In the genomic region with DNA sequence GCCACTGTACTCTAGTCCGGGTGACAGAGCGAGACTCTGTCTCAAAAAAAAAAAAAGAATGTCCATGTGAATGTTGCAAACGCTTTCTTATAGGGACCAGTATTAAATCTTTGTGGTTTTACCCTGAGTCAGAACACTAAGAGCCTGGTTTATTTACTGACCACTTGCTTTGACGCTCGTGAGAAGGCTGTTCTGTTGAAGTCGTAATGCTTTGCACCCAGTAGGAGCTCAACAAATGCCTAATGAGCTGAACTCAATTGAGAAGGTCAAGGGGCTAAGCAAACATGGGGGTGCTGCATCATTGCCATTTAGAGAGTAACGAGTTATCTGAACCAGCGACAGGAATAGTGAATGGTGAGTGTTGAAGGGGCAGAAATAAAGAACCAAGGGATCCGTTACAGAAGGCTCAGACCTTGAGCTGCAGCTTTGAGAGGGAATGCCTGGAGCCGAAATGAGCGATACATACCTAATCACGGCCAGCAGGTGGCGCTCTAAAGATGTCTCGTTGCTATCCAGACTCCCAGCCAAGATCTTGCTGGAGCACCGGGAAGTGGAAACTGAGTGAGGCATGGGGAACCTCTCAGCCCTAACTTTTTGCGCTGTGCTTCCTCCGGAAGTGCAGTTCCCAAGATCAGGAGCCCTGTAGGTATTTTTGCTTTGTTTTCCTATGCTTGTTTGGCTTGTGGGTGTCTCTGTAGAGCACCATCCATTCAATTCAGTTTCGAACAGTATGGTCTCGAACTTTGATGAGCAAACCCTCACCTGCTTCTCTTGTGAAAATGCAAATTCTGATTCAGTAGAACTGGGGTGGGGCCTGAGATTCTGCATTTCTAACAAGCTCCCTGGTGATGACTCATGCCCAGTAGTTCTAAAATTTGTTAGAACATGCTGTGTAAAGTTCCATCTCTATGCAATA, we compare ENCODE assay signal across 1 cellular context.
TF ChIP-seq lines count a peak whose summit lies in the region.

No MANE protein-coding gene starts in this region.

TF ChIP-seq in SK-N-SH, 30 proteins besides CTCF, POLR2A, EP300 and RAD21 (continued from another document):
- TF ChIP-seq, protein P1, sequence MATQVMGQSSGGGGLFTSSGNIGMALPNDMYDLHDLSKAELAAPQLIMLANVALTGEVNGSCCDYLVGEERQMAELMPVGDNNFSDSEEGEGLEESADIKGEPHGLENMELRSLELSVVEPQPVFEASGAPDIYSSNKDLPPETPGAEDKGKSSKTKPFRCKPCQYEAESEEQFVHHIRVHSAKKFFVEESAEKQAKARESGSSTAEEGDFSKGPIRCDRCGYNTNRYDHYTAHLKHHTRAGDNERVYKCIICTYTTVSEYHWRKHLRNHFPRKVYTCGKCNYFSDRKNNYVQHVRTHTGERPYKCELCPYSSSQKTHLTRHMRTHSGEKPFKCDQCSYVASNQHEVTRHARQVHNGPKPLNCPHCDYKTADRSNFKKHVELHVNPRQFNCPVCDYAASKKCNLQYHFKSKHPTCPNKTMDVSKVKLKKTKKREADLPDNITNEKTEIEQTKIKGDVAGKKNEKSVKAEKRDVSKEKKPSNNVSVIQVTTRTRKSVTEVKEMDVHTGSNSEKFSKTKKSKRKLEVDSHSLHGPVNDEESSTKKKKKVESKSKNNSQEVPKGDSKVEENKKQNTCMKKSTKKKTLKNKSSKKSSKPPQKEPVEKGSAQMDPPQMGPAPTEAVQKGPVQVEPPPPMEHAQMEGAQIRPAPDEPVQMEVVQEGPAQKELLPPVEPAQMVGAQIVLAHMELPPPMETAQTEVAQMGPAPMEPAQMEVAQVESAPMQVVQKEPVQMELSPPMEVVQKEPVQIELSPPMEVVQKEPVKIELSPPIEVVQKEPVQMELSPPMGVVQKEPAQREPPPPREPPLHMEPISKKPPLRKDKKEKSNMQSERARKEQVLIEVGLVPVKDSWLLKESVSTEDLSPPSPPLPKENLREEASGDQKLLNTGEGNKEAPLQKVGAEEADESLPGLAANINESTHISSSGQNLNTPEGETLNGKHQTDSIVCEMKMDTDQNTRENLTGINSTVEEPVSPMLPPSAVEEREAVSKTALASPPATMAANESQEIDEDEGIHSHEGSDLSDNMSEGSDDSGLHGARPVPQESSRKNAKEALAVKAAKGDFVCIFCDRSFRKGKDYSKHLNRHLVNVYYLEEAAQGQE (IDR thresholded peaks at IDR 0.05; ENCODE audit: low read depth, low read length): 0 out of 2 replicates have a peak, but pooled peaks have one; percentile 23
- TF ChIP-seq SIN3A (IDR thresholded peaks at IDR 0.05; ENCODE audit: borderline replicate concordance, low read depth, low read length): no peak
